Comparison of ENCODE assay signal across 1 cellular context in the genomic region with DNA sequence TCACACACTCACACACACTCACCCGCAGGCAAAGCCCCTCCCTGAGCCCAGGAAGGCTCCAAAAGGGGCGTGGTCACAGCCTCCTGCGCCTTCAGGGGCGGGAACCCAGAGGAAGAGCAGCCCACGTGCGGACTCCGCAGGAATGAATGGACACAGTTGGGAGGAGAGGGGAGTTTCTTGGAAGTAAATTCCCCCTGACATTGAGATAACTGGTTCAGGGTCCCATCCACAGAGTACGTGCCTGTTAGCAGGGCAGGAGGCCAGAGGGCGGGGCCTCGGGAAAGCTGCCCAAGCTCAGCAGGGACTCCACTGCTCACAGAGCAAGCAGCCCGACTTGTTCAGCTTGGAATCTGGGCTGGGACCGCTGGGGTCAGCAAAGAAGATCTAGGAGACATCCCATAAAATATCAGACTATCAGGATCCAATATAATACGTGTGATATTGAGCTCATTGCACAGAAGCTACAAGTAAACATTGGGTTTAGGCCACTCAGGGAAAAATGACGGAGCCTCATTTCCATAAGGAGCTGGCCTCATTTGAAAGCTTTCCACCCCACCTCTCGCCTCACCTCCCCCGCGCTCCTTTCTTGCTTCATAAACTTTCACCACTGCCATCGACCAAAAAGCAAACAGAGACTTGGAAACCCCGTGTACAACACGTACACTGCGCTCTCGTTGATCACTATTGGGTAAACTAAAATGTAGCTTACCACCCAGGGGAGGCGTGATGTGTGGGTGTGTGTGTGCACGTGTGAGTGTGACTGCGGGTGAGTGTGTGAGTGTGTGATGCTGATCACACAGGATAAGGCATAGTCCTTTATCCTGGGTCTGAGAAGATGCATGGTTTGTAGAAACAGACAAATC.
TF ChIP-seq lines count a peak whose summit lies in the region.

No MANE protein-coding gene starts in this region.

TF ChIP-seq in HepG2, 621 proteins besides CTCF, POLR2A, EP300 and RAD21 (continued from another document and continues in another):
- no peak; the same call in 1 of the 2 replicates for TF ChIP-seq DZIP1 (CRISPR knock-in tag; IDR thresholded peaks at IDR 0.05)
- TF ChIP-seq FOXA1 (IDR thresholded peaks at IDR 0.05), result no peak
- peak; percentile 56; the same call in 1 of the 2 replicates for TF ChIP-seq FOXA1 (CRISPR knock-in tag; IDR thresholded peaks at IDR 0.05)
- no peak for TF ChIP-seq ZNF761 (CRISPR knock-in tag; conservative IDR thresholded peaks at IDR 0.05)
- no peak for TF ChIP-seq ZNF768 (CRISPR knock-in tag; IDR thresholded peaks at IDR 0.05)
- TF ChIP-seq ASH2L (IDR thresholded peaks at IDR 0.05; ENCODE audit: insufficient read length, low read depth, low read length), result no peak
- no peak for TF ChIP-seq CBX1 (IDR thresholded peaks at IDR 0.05; ENCODE audit: low read depth)
- TF ChIP-seq ZNF605 (CRISPR knock-in tag; IDR thresholded peaks at IDR 0.05), result peak; percentile 58; the same call in 1 of the 2 replicates
- peak; percentile 24; the same call in 1 of the 2 replicates for TF ChIP-seq ZNF563 (CRISPR knock-in tag; IDR thresholded peaks at IDR 0.05)
- TF ChIP-seq, protein P1, sequence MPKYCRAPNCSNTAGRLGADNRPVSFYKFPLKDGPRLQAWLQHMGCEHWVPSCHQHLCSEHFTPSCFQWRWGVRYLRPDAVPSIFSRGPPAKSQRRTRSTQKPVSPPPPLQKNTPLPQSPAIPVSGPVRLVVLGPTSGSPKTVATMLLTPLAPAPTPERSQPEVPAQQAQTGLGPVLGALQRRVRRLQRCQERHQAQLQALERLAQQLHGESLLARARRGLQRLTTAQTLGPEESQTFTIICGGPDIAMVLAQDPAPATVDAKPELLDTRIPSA (CRISPR knock-in tag; IDR thresholded peaks at IDR 0.05; ENCODE audit: borderline replicate concordance), result 0 out of 2 replicates have a peak, but pooled peaks have one; percentile 74
- TF ChIP-seq MBD4 (IDR thresholded peaks at IDR 0.05; ENCODE audit: borderline replicate concordance, low read length), result no peak
- no peak for TF ChIP-seq RFXANK (CRISPR knock-in tag; IDR thresholded peaks at IDR 0.05)
- TF ChIP-seq ZFYVE20 (CRISPR knock-in tag; IDR thresholded peaks at IDR 0.05; ENCODE audit: borderline replicate concordance, low read depth), result no peak
- TF ChIP-seq ZNF142 (CRISPR knock-in tag; IDR thresholded peaks at IDR 0.05), result 0 out of 2 replicates have a peak, but pooled peaks have one; percentile 33
- TF ChIP-seq HBP1 (CRISPR knock-in tag; IDR thresholded peaks at IDR 0.05; ENCODE audit: low read depth), result 0 out of 2 replicates have a peak, but pooled peaks have one; percentile 80
- peak; percentile 70 for TF ChIP-seq ARID5B (CRISPR knock-in tag; IDR thresholded peaks at IDR 0.05)
- no peak for TF ChIP-seq ZNF558 (CRISPR knock-in tag; IDR thresholded peaks at IDR 0.05; ENCODE audit: borderline replicate concordance)
- no peak for TF ChIP-seq ZNF614 (CRISPR knock-in tag; IDR thresholded peaks at IDR 0.05; ENCODE audit: borderline replicate concordance)
- TF ChIP-seq ZNF441 (CRISPR knock-in tag; IDR thresholded peaks at IDR 0.05; ENCODE audit: borderline replicate concordance), result peak; percentile 46
- TF ChIP-seq ZSCAN25 (CRISPR knock-in tag; IDR thresholded peaks at IDR 0.05), result no peak
- TF ChIP-seq ZNF784 (CRISPR knock-in tag; IDR thresholded peaks at IDR 0.05; ENCODE audit: borderline replicate concordance), result no peak; the same call in 1 of the 2 replicates
- peak; percentile 33 for TF ChIP-seq ZBTB38 (CRISPR knock-in tag; IDR thresholded peaks at IDR 0.05)
- TF ChIP-seq GMEB1 (CRISPR knock-in tag; IDR thresholded peaks at IDR 0.05; ENCODE audit: borderline replicate concordance), result no peak; the same call in 1 of the 2 replicates
- 0 out of 2 replicates have a peak, but pooled peaks have one; percentile 45 for TF ChIP-seq HOXA5 (CRISPR knock-in tag; IDR thresholded peaks at IDR 0.05)
- TF ChIP-seq ZBTB4 (CRISPR knock-in tag; IDR thresholded peaks at IDR 0.05; ENCODE audit: borderline replicate concordance), result no peak
- TF ChIP-seq ZNF251 (CRISPR knock-in tag; IDR thresholded peaks at IDR 0.05), result no peak
